Comparison of ENCODE assay signal across 20 cellular contexts in genomic region chr10:106920538-106920937, GRCh38.
DNase-seq lines count a peak whose midpoint lies in the region; ATAC-seq, FAIRE-seq and TF ChIP-seq lines count a peak whose summit lies in the region.
"Had no signal": no experiment of that assay in that cellular context is flagged by ENCODE, and none has a peak within 500 bp of the region (broad histone marks: within the 10 kb centered on the region; RNA-seq: fewer than 3 reads in every experiment).

No MANE protein-coding gene starts in this region.

- no peak overlapping the region for H3K4me3 ChIP-seq in bronchial epithelial cell (ENCODE audit: low read depth, low read length)
- H3K4me3 ChIP-seq: K562 had no signal

- ATAC-seq in GM18498 (IDR thresholded peaks at IDR 0.05; ENCODE audit: unreplicated experiment), result peak; percentile 16
- ATAC-seq in GM19455 (IDR thresholded peaks at IDR 0.05; ENCODE audit: unreplicated experiment), result peak; percentile 6
- ATAC-seq in stimulated activated naive B cell treated with anti-CD40 and anti-IgM and Interleukin-4, amounts not matched to agents 10 μg/mL and 1 μg/mL and 100 μg/mL, for 72 hours (replicated peaks), result no peak
- ATAC-seq in HG03432 (IDR thresholded peaks at IDR 0.05; ENCODE audit: unreplicated experiment), result no peak
- ATAC-seq: CD8-positive, alpha-beta T cell; K562 had no signal

- H3K4me1 Mint-ChIP-seq in stimulated activated naive B cell treated with anti-CD40 and anti-IgM and Interleukin-4, amounts not matched to agents 10 μg/mL and 1 μg/mL and 100 μg/mL, for 72 hours, result peaks cover 10 to 13% of the 10 kb centered on the region in 2 donors
- H3K4me1 Mint-ChIP-seq: B cell had no signal

- no peaks in the 10 kb centered on the region for H3K27me3 Mint-ChIP-seq in stimulated activated naive B cell treated with anti-CD40 and anti-IgM and Interleukin-4, amounts not matched to agents 10 μg/mL and 1 μg/mL and 100 μg/mL, for 72 hours
- H3K27me3 Mint-ChIP-seq: B cell had no signal

- no peaks in the 10 kb centered on the region for H3K36me3 Mint-ChIP-seq in stimulated activated naive B cell treated with anti-CD40 and anti-IgM and Interleukin-4, amounts not matched to agents 10 μg/mL and 1 μg/mL and 100 μg/mL, for 72 hours
- H3K36me3 Mint-ChIP-seq: CD14-positive monocyte; CD8-positive, alpha-beta T cell had no signal

- H3K27ac Mint-ChIP-seq in stimulated activated naive B cell treated with anti-CD40 and anti-IgM and Interleukin-4, amounts not matched to agents 10 μg/mL and 1 μg/mL and 100 μg/mL, for 72 hours, result peak overlapping the region; percentile 44
- H3K27ac Mint-ChIP-seq: B cell; CD8-positive, alpha-beta T cell had no signal

- no peak for TF ChIP-seq CTCF in bronchial epithelial cell (IDR thresholded peaks at IDR 0.05; ENCODE audit: insufficient read depth, low read length, severe bottlenecking)

- no peak overlapping the region for H3K4me3 Mint-ChIP-seq in stimulated activated naive B cell treated with anti-CD40 and anti-IgM and Interleukin-4, amounts not matched to agents 10 μg/mL and 1 μg/mL and 100 μg/mL, for 72 hours
- H3K4me3 Mint-ChIP-seq: B cell; CD14-positive monocyte; CD8-positive, alpha-beta T cell; H9 had no signal

- H3K36me3 ChIP-seq in bronchial epithelial cell (ENCODE audit: control insufficient read depth, insufficient read depth, low read length), result no peaks in the 10 kb centered on the region

- H3K9me3 Mint-ChIP-seq in stimulated activated naive B cell treated with anti-CD40 and anti-IgM and Interleukin-4, amounts not matched to agents 10 μg/mL and 1 μg/mL and 100 μg/mL, for 72 hours, result no peaks in the 10 kb centered on the region
- H3K9me3 Mint-ChIP-seq: H9 had no signal

- FAIRE-seq in bronchial epithelial cell (lab: Jason Lieb, UNC), result peak; percentile 47
- FAIRE-seq: A204.1, D721Med, G401.6, K562 had no signal

- H3K27me3 ChIP-seq in bronchial epithelial cell (ENCODE audit: control insufficient read depth, insufficient read depth, low read length), result no peaks in the 10 kb centered on the region

- no peak for DNase-seq in bronchial epithelial cell (ENCODE audit: low read depth)
- DNase-seq in stimulated activated naive B cell treated with anti-CD40 and anti-IgM and Interleukin-4, amounts not matched to agents 10 μg/mL and 1 μg/mL and 100 μg/mL, for 72 hours, result no peak
- DNase-seq in activated T-cell treated with anti-CD3 and anti-CD28 coated beads, Interleukin-2, amount 50 U/mL, for 48 hours, result no peak
- no peak for DNase-seq in NCI-H146 treated with DMSO at 0.1 percent for 48 hours (lab: John Stamatoyannopoulos, UW; ENCODE audit: unreplicated experiment)
- DNase-seq: CD8-positive, alpha-beta T cell; COR-L47; DMS153; DMS79 treated with DMSO at 0.1 percent for 48 hours; EL; GOT3; H9 had no signal

Comparison
In these comparisons a context has a peak if more than half of its experiments do, and no peak if none do; other contexts are left out.
1. ATAC-seq: peak in GM18498 (single experiment) and GM19455 (single experiment); none in stimulated activated naive B cell treated with anti-CD40 and anti-IgM and Interleukin-4, amounts not matched to agents 10 μg/mL and 1 μg/mL and 100 μg/mL, for 72 hours (0 of 2) and HG03432 (single experiment).